Comparison of ENCODE assay signal across 8 cellular contexts in genomic region chr17:1107777-1108559, GRCh38.
DNase-seq lines count a peak whose midpoint lies in the region; ATAC-seq, FAIRE-seq and TF ChIP-seq lines count a peak whose summit lies in the region.

No MANE protein-coding gene starts in this region.

- H3K9me3 ChIP-seq in Caco-2 (no peaks in the 10 kb centered on the region), Panc1 (ENCODE audit: control insufficient read depth, insufficient read depth, low read depth, low read length) (no peaks in the 10 kb centered on the region)

- TF ChIP-seq CTCF in Caco-2 (IDR thresholded peaks at IDR 0.05; ENCODE audit: insufficient read depth in 1 of 2, low read depth in 1 of 2, low read length in 1 of 2, severe bottlenecking in 1 of 2, unreplicated experiment in 1 of 2) (no peak), Panc1 (IDR thresholded peaks at IDR 0.05) (no peak), epithelial cell of proximal tubule (conservative IDR thresholded peaks at IDR 0.05; ENCODE audit: low read depth, low read length) (no peak), natural killer cell (IDR thresholded peaks at IDR 0.05) (no peak)

- ATAC-seq in Panc1, result no peak
- peak in 1 of 3 donors; percentile 7 for ATAC-seq in natural killer cell
- ATAC-seq in HG03159 (IDR thresholded peaks at IDR 0.05; ENCODE audit: unreplicated experiment), result no peak

- POLR2A ChIA-PET in Caco-2 (lab: Charles Lee) (no interaction called here), Panc1 (lab: Charles Lee) (interaction anchor here (0.5 kb wide), 1 partner anchor 17 kb away, joined by 15 read pairs; no protein-coding TSS in a partner anchor), HEK293T (lab: Yijun Ruan, JAX) (no interaction called here)

- H3K36me3 ChIP-seq in Caco-2 (ENCODE audit: control insufficient read depth, insufficient read depth, low read length) (no peaks in the 10 kb centered on the region), Panc1 (ENCODE audit: control insufficient read depth, insufficient read depth, low read length) (no peaks in the 10 kb centered on the region)

- in situ Hi-C loops in Panc1 (cut with HindIII; ENCODE audit: low pct_unique_long_range_greater_than_20kb, low sequenced_read_pairs), result no loop called here

- DNase-seq in Caco-2 (peak; percentile 62 to 75), Panc1 (ENCODE audit: low read depth, low spot score) (no peak), epithelial cell of proximal tubule (ENCODE audit: low read depth) (no peak), natural killer cell (no peak), HEK293T (ENCODE audit: extremely low spot score) (no peak), RCC 7860 (ENCODE audit: low spot score) (no peak), NCI-H345 treated with DMSO at 0.1 percent for 48 hours (lab: John Stamatoyannopoulos, UW; ENCODE audit: unreplicated experiment) (no peak)

- FAIRE-seq in RCC 7860 (lab: Jason Lieb, UNC), result no peak

- CTCF ChIA-PET in Caco-2 (lab: Charles Lee), result interaction anchor here (0.7 to 1.8 kb wide), 4 partner anchors 11 to 52 kb away, joined by 3 to 11 read pairs (median 6); no protein-coding TSS in a partner anchor
- CTCF ChIA-PET in Panc1 (lab: Charles Lee), result no interaction called here
- CTCF ChIA-PET in HEK293T (lab: Yijun Ruan, JAX), result interaction anchor here (0.6 kb wide), 1 partner anchor 48 kb away, joined by 4 read pairs; no protein-coding TSS in a partner anchor

- H3K4me3 Mint-ChIP-seq in Caco-2 (ENCODE audit: unreplicated experiment), result peak overlapping the region; percentile 85
- H3K4me3 Mint-ChIP-seq in natural killer cell, result peak overlapping the region; percentile 74

- H3K36me3 Mint-ChIP-seq in Caco-2 (ENCODE audit: insufficient read depth, unreplicated experiment) (no peaks in the 10 kb centered on the region), natural killer cell (no peaks in the 10 kb centered on the region)

- peak overlapping the region; percentile 84 for H3K27ac ChIP-seq in Panc1 (ENCODE audit: low read length)

- intact Hi-C loops in Caco-2 (cut with micrococcal nuclease; ENCODE audit: unreplicated experiment) (no loop called here), Panc1 (cut with micrococcal nuclease; ENCODE audit: unreplicated experiment) (no loop called here), natural killer cell (cut with micrococcal nuclease) (no loop called here)

- H3K27me3 ChIP-seq in Caco-2 (replicated peaks; ENCODE audit: control insufficient read depth, insufficient read depth, low read length), result no peaks in the 10 kb centered on the region
- no peaks in the 10 kb centered on the region for H3K27me3 ChIP-seq in Panc1 (ENCODE audit: control insufficient read depth, insufficient read depth, low read length)

- no peaks in the 10 kb centered on the region for H3K9me3 Mint-ChIP-seq in Caco-2 (ENCODE audit: unreplicated experiment)
- no peaks in the 10 kb centered on the region for H3K9me3 Mint-ChIP-seq in natural killer cell

- peaks cover 21% of the 10 kb centered on the region for H3K4me1 Mint-ChIP-seq in Caco-2 (ENCODE audit: low read depth, unreplicated experiment)
- H3K4me1 Mint-ChIP-seq in natural killer cell, result peaks cover 30 to 63% of the 10 kb centered on the region in 2 donors

- H3K4me3 ChIP-seq in Caco-2 (ENCODE audit: low read depth, low read length) (peak overlapping the region; percentile 92), Panc1 (ENCODE audit: low read depth in 2 of 2, low read length in 2 of 2) (peak overlapping the region; percentile 61 to 75), epithelial cell of proximal tubule (ENCODE audit: low read depth, low read length) (peak overlapping the region; percentile 86)

- H3K4me1 ChIP-seq in Caco-2 (peaks cover 32% of the 10 kb centered on the region), Panc1 (ENCODE audit: control insufficient read depth, insufficient read depth, low read length) (peaks cover 44% of the 10 kb centered on the region)

- BruUV-seq in Caco-2 (replicated peaks; lab: Mats Ljungman, UMichigan), result no TSS peak
- BruUV-seq in Panc1 (replicated peaks; lab: Mats Ljungman, UMichigan), result no TSS peak

- peak overlapping the region; percentile 69 for H3K27ac Mint-ChIP-seq in Caco-2 (ENCODE audit: unreplicated experiment)
- peak overlapping the region; percentile 81 to 88 for H3K27ac Mint-ChIP-seq in natural killer cell

- H3K27me3 Mint-ChIP-seq in Caco-2 (ENCODE audit: insufficient read depth, unreplicated experiment) (no peaks in the 10 kb centered on the region), natural killer cell (ENCODE audit: low read depth in 2 of 2) (no peaks in the 10 kb centered on the region)

TF ChIP-seq in HEK293T, 16 proteins besides CTCF, POLR2A, EP300 and RAD21:
- no peak for TF ChIP-seq BHLHE40 (IDR thresholded peaks at IDR 0.05; ENCODE audit: borderline replicate concordance)
- TF ChIP-seq FOXK2 (IDR thresholded peaks at IDR 0.05), result no peak
- TF ChIP-seq ELF4 (IDR thresholded peaks at IDR 0.05), result no peak
- TF ChIP-seq L3MBTL2 (conservative IDR thresholded peaks at IDR 0.05), result no peak
- no peak for TF ChIP-seq HDGF (IDR thresholded peaks at IDR 0.05; ENCODE audit: borderline replicate concordance)
- TF ChIP-seq CTBP1 (IDR thresholded peaks at IDR 0.05; ENCODE audit: borderline replicate concordance), result no peak
- TF ChIP-seq ZNF384 (IDR thresholded peaks at IDR 0.05), result no peak
- no peak for TF ChIP-seq NFRKB (IDR thresholded peaks at IDR 0.05)
- no peak for TF ChIP-seq ARNT (IDR thresholded peaks at IDR 0.05)
- TF ChIP-seq FOXM1 (IDR thresholded peaks at IDR 0.05; ENCODE audit: borderline replicate concordance), result no peak
- no peak for TF ChIP-seq SUZ12 (IDR thresholded peaks at IDR 0.05)
- TF ChIP-seq LEF1 (IDR thresholded peaks at IDR 0.05; ENCODE audit: borderline replicate concordance), result no peak
- no peak for TF ChIP-seq TARDBP (IDR thresholded peaks at IDR 0.05)
- TF ChIP-seq SP1 (IDR thresholded peaks at IDR 0.05), result no peak
- TF ChIP-seq FOXA1 (IDR thresholded peaks at IDR 0.05), result no peak

Comparison
In these comparisons a context has a peak if more than half of its experiments do, and no peak if none do; other contexts are left out.
1. DNase-seq: peak in Caco-2 (2 of 2); none in Panc1 (single experiment), epithelial cell of proximal tubule (single experiment), natural killer cell (single experiment), HEK293T (single experiment), RCC 7860 (single experiment) and NCI-H345 treated with DMSO at 0.1 percent for 48 hours (single experiment).
2. Peak in every context shown above with its lines, with median percentiles within 50 percentile points of each other: H3K4me3 ChIP-seq.